In the genomic region with DNA sequence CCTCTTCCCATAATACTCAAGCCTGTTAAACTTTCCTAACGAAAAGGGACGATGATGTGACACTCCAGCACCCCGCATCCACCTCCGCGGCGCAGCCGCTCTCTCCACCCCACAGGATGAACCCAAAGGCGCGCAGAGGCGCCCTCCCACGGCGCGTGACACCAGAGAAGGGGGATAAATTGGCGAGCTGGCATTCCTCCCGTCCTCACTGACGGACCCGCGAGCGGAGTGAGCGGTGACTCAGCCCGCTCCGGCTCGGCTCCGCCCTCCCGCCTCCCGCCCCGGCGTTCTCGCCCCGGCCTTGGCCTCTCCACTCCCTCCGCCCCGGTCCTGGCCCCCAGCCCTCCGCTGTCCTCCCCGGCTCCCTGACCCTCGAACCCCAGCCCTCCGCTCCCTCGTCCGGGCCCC, we compare ENCODE assay signal across 8 cellular contexts. TPM values are rescaled to one million over a fixed set of nuclear protein-coding genes. Genes with fewer than 3 reads are reported as not detected.
DNase-seq lines count a peak whose midpoint lies in the region; ATAC-seq, FAIRE-seq and TF ChIP-seq lines count a peak whose summit lies in the region.

No MANE protein-coding gene starts in this region.

- H3K4me1 ChIP-seq in H1 (replicated peaks in 1 of 4; ENCODE audit: control insufficient read depth in 3 of 4, insufficient read depth in 4 of 4, low read length in 3 of 4): peaks cover 0 to 7% (median 5%) of the 10 kb centered on the region in 4 experiments; a peak in 6 of 7 replicates
- H3K4me1 ChIP-seq in mesodermal cell (ENCODE audit: control insufficient read depth, insufficient read depth, low read length, poor library complexity, severe bottlenecking): peaks cover 2% of the 10 kb centered on the region

- H4K20me1 ChIP-seq in H1 (replicated peaks in 1 of 2; ENCODE audit: control insufficient read depth in 1 of 2, insufficient read depth in 2 of 2, low read length in 2 of 2): peaks cover 0 to 4% of the 10 kb centered on the region in 2 experiments

- H3K9me3 ChIP-seq in H1 (ENCODE audit: insufficient read depth in 2 of 2, low read depth in 1 of 2, low read length in 1 of 2) (no peaks in the 10 kb centered on the region), mesodermal cell (ENCODE audit: control insufficient read depth, low read length) (no peaks in the 10 kb centered on the region)

- TF ChIP-seq RAD21 in H1 (IDR thresholded peaks at IDR 0.05 in 1 of 2, conservative IDR thresholded peaks at IDR 0.05 in 1 of 2; ENCODE audit: low read depth in 2 of 2, low read length in 2 of 2): no peak

- H3K23me2 ChIP-seq in H1 (ENCODE audit: low read depth, low read length): peaks cover 4% of the 10 kb centered on the region

- no peak overlapping the region for H2BK120ac ChIP-seq in H1 (replicated peaks; ENCODE audit: low read depth, low read length)

- POLR2A ChIA-PET in BJ (lab: Charles Lee) (no interaction called here), H1 (lab: Charles Lee; ENCODE audit: partially characterized antibody) (interaction anchor here (0.8 to 2.9 kb wide), 8 partner anchors 9 to 22 kb away, joined by 3 to 15 read pairs (median 8); no protein-coding TSS in a partner anchor)

- peak overlapping the region; percentile 84 for H3K4me3 ChIP-seq in BJ (ENCODE audit: low read depth, low read length)
- peak overlapping the region; percentile 65 to 95 (median 68) for H3K4me3 ChIP-seq in H1 (ENCODE audit: extremely low read depth in 1 of 4, insufficient read depth in 2 of 4, low read depth in 3 of 4, low read length in 4 of 4)
- peak overlapping the region; percentile 63 for H3K4me3 ChIP-seq in mesodermal cell (ENCODE audit: extremely low read depth, insufficient read depth, low read length, poor library complexity, severe bottlenecking)

- peak overlapping the region; percentile 92 for H3K27ac ChIP-seq in H1 (ENCODE audit: low read depth, low read length)
- H3K27ac ChIP-seq in mesodermal cell (ENCODE audit: low read depth, low read length, severe bottlenecking): peak overlapping the region; percentile 93

- TF ChIP-seq CTCF in BJ (IDR thresholded peaks at IDR 0.05; ENCODE audit: insufficient read depth, low read depth, low read length) (0 out of 2 replicates have a peak, but pooled peaks have one; percentile 27), H1 (IDR thresholded peaks at IDR 0.05; ENCODE audit: control extremely low read depth in 1 of 3, insufficient read depth in 1 of 3, low read depth in 1 of 3, low read length in 3 of 3) (no peak)

- peak overlapping the region; percentile 34 for H4K5ac ChIP-seq in H1 (ENCODE audit: insufficient read length, low read depth, low read length)

- peak; percentile 19 for DNase-seq in BJ (ENCODE audit: low read depth)
- DNase-seq in NCI-H526 (lab: John Stamatoyannopoulos, UW): peak; percentile 52 to 87
- peak in 2 of 3 experiments; percentile 48 to 58 for DNase-seq in activated CD8-positive, alpha-beta memory T cell treated with anti-CD3 and anti-CD28 coated beads for 48 hours (ENCODE audit: low read depth in 2 of 3, low spot score in 2 of 3)
- DNase-seq in H1 (ENCODE audit: low read depth in 1 of 2, low spot score in 2 of 2): peak in 1 of 2 experiments; percentile 83
- DNase-seq in stimulated activated CD8-positive, alpha-beta memory T cell treated with anti-CD3 and anti-CD28 coated beads, Interleukin-15, amount 100 ng/mL, for 24 hours (ENCODE audit: low read depth): peak; percentile 50

- no peak overlapping the region for H3K23ac ChIP-seq in H1 (ENCODE audit: insufficient read length)

- no peak for FAIRE-seq in H1 (lab: Jason Lieb, UNC)

- peak overlapping the region; percentile 72 for H3K56ac ChIP-seq in H1 (replicated peaks; ENCODE audit: insufficient read length, low read depth, low read length)

- in situ Hi-C loops in GM18951 (cut with MboI; ENCODE audit: low sequenced_read_pairs, unreplicated experiment): no loop called here

- H3K14ac ChIP-seq in H1 (ENCODE audit: insufficient read length): no peak overlapping the region

- TF ChIP-seq EP300 in H1 (IDR thresholded peaks at IDR 0.05; ENCODE audit: borderline replicate concordance in 1 of 2, low read depth in 2 of 2, low read length in 2 of 2): no peak

- H3K27me3 ChIP-seq in BJ (ENCODE audit: control insufficient read depth, insufficient read depth, low read length) (no peaks in the 10 kb centered on the region), H1 (replicated peaks in 1 of 4; ENCODE audit: control insufficient read depth in 3 of 4, extremely low read depth in 1 of 4, insufficient read depth in 3 of 4, low read length in 3 of 4) (peaks cover 0 to 4% (median 2%) of the 10 kb centered on the region in 4 experiments; a peak in 3 of 7 replicates)

- H2BK15ac ChIP-seq in H1 (ENCODE audit: low read length): no peak overlapping the region

- peak overlapping the region; percentile 63 to 95 (median 90) for H3K9ac ChIP-seq in H1 (replicated peaks in 1 of 4; ENCODE audit: extremely low read depth in 1 of 4, low read depth in 3 of 4, low read length in 3 of 4)

- no peak overlapping the region for H2AK5ac ChIP-seq in H1 (ENCODE audit: low read depth, low read length)

- peaks cover 4% of the 10 kb centered on the region for H3K79me1 ChIP-seq in H1 (ENCODE audit: low read depth, low read length)

- peak; percentile 13 for TF ChIP-seq POLR2A in GM18951 (IDR thresholded peaks at IDR 0.05; ENCODE audit: extremely low read depth, insufficient read depth, insufficient read length)
- peak in 1 of 2 experiments; percentile 53; a peak in 2 of 3 replicates for TF ChIP-seq POLR2A in H1 (IDR thresholded peaks at IDR 0.05; ENCODE audit: control extremely low read depth in 1 of 2, low read depth in 2 of 2, low read length in 2 of 2)

- peaks cover under 1% of the 10 kb centered on the region; the same call in 1 of the 2 replicates for H3K36me3 ChIP-seq in BJ (ENCODE audit: control insufficient read depth, insufficient read depth, low read length)
- no peaks in the 10 kb centered on the region; a peak in 1 of 8 replicates for H3K36me3 ChIP-seq in H1 (ENCODE audit: control insufficient read depth in 2 of 4, insufficient read depth in 4 of 4, low read length in 3 of 4)
- peaks cover 9% of the 10 kb centered on the region for H3K36me3 ChIP-seq in mesodermal cell (ENCODE audit: control insufficient read depth, insufficient read depth, low read length)

- 1% methylated on average over 19 of the region's 38 CpGs; no CpG with 5 or more reads in 1 of the 2 experiments for WGBS in H1 (ENCODE audit: extremely low coverage in 1 of 2, insufficient coverage in 1 of 2, insufficient read length in 1 of 2, insufficient replicate concordance in 2 of 2, low coverage in 1 of 2, low lambda C conversion rate in 2 of 2, missing lambda C conversion rate in 1 of 2), 2 experiments
- WGBS in mesodermal cell (ENCODE audit: insufficient coverage in 2 of 2), 2 experiments: 0% methylated on average over 25 to 33 of the region's 38 CpGs

- H4K8ac ChIP-seq in H1 (ENCODE audit: extremely low read depth, insufficient read depth, low read length): peak overlapping the region; percentile 98

- ATAC-seq in HG03280 (IDR thresholded peaks at IDR 0.05; ENCODE audit: unreplicated experiment): peak; percentile 46

- peak overlapping the region; percentile 77 for H4K91ac ChIP-seq in H1 (replicated peaks; ENCODE audit: insufficient read length, low read length)

- H2BK20ac ChIP-seq in H1 (ENCODE audit: low read length): no peak overlapping the region

- CTCF ChIA-PET in BJ (lab: Yijun Ruan, JAX) (interaction anchor here (0.6 to 0.7 kb wide), 2 partner anchors 12 to 19 kb away, joined by 3 read pairs; no protein-coding TSS in a partner anchor), H1 (lab: Charles Lee; ENCODE audit: partially characterized antibody) (no interaction called here)

- H2AFZ ChIP-seq in H1 (ENCODE audit: low read length): peak overlapping the region; percentile 47; the same call in 1 of the 2 replicates

- peak overlapping the region; percentile 63 for H3K18ac ChIP-seq in H1 (ENCODE audit: extremely low read depth, low read length)

- H3K4me2 ChIP-seq in H1 (ENCODE audit: insufficient read depth in 1 of 2, low read depth in 2 of 2, low read length in 2 of 2): peak overlapping the region; percentile 59 to 94

- peak overlapping the region; percentile 73 for H3K4ac ChIP-seq in H1 (replicated peaks; ENCODE audit: insufficient read length, low read depth, low read length)

- H2BK12ac ChIP-seq in H1 (ENCODE audit: low read depth, low read length): no peak overlapping the region

- peak overlapping the region; percentile 73 for H2BK5ac ChIP-seq in H1 (ENCODE audit: low read depth, low read length)

- peaks cover 4 to 45% of the 10 kb centered on the region in 2 experiments for H3K79me2 ChIP-seq in H1 (ENCODE audit: control insufficient read depth in 1 of 2, insufficient read depth in 2 of 2, low read length in 2 of 2)

TF ChIP-seq in H1, 55 proteins besides CTCF, POLR2A, EP300 and RAD21 (continues in another document):
- TF ChIP-seq, protein P1, sequence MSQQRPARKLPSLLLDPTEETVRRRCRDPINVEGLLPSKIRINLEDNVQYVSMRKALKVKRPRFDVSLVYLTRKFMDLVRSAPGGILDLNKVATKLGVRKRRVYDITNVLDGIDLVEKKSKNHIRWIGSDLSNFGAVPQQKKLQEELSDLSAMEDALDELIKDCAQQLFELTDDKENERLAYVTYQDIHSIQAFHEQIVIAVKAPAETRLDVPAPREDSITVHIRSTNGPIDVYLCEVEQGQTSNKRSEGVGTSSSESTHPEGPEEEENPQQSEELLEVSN (IDR thresholded peaks at IDR 0.05): no peak
- TF ChIP-seq GTF2F1 (IDR thresholded peaks at IDR 0.05; ENCODE audit: borderline replicate concordance, low read depth, low read length) (no peak), JUN (IDR thresholded peaks at IDR 0.05; ENCODE audit: low read depth, low read length) (no peak)
- TF ChIP-seq, protein P2, sequence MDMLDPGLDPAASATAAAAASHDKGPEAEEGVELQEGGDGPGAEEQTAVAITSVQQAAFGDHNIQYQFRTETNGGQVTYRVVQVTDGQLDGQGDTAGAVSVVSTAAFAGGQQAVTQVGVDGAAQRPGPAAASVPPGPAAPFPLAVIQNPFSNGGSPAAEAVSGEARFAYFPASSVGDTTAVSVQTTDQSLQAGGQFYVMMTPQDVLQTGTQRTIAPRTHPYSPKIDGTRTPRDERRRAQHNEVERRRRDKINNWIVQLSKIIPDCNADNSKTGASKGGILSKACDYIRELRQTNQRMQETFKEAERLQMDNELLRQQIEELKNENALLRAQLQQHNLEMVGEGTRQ (IDR thresholded peaks at IDR 0.05; ENCODE audit: low read length): no peak

RNA-seq across cellular contexts. Expression of a gene that starts 0.6 kb away (rescaled TPM):
- polyA plus RNA-seq in BJ (2011; rRNA removed) (11.2 and 15.7 TPM in 2 replicates), H1 (2011; rRNA removed) (27.0 and 38.0 TPM in 2 replicates)
- 20.9 and 21.9 TPM in 2 replicates for polyA minus RNA-seq in BJ (2011; rRNA and poly(A)+ RNA removed)
- 31.7 and 35.8 TPM in 2 replicates for total RNA-seq in H1 (2021; fragmentation: NEBNext Ultra II Directional; extraction: Animal tissue kit (Norgen Biotek cat#: 25700))
- polyA plus RNA-seq in H1 (2011; cell fraction: cytosol; rRNA removed): 33.1 TPM
- 51.5 TPM for polyA plus RNA-seq in H1 (2011; cell fraction: nucleus; rRNA removed)
- 19.6 to 23.2 TPM (median 21.4 TPM) in 4 replicates for polyA plus RNA-seq in H1 (2012, experiment 1 of 2)
- polyA plus RNA-seq in H1 (2012, experiment 2 of 2): 3.8 TPM
- polyA plus RNA-seq in H1 (2013, experiment 1 of 2): 14.6 TPM
- 16.1 TPM for polyA plus RNA-seq in H1 (2013, experiment 2 of 2)
- 46.5 and 47.2 TPM in 2 replicates for polyA minus RNA-seq in H1 (2011; rRNA and poly(A)+ RNA removed)
- polyA minus RNA-seq in H1 (2011; cell fraction: cytosol; rRNA and poly(A)+ RNA removed): 17.2 TPM
- 79.7 TPM for polyA minus RNA-seq in H1 (2011; cell fraction: nucleus; rRNA and poly(A)+ RNA removed)
- 22.6 TPM for polyA plus RNA-seq in mesodermal cell (2013, experiment 1 of 2)
- polyA plus RNA-seq in mesodermal cell (2013, experiment 2 of 2): 21.1 TPM
